Comparison of ENCODE assay signal across 8 cellular contexts in genomic region chr1:161164901-161165620, GRCh38. TPM values are rescaled to one million over a fixed set of nuclear protein-coding genes. Genes with fewer than 3 reads are reported as not detected.
DNase-seq lines count a peak whose midpoint lies in the region; ATAC-seq, FAIRE-seq and TF ChIP-seq lines count a peak whose summit lies in the region.

No MANE protein-coding gene starts in this region.

- no peak for TF ChIP-seq CTCF in HL-60 (IDR thresholded peaks at IDR 0.05; ENCODE audit: insufficient read depth, low read length)
- no peak for TF ChIP-seq CTCF in hepatocyte (IDR thresholded peaks at IDR 0.05; ENCODE audit: poor library complexity)

- H4K20me1 ChIP-seq in hepatocyte (ENCODE audit: insufficient read depth, poor library complexity, severe bottlenecking) = no peaks in the 10 kb centered on the region

- peaks cover 23% of the 10 kb centered on the region for H3K4me1 Mint-ChIP-seq in activated T-helper 17 cell treated with anti-CD3 and anti-CD28 coated beads, Interleukin-2, amount 50 U/mL, for 72 hours
- peaks cover 71% of the 10 kb centered on the region for H3K4me1 Mint-ChIP-seq in stimulated activated effector memory CD8-positive, alpha-beta T cell treated with anti-CD3 and anti-CD28 coated beads, Interleukin-12 subunit alpha, Interleukin-12 subunit beta, amount 100 ng/mL, for 72 hours

- H3K4me3 Mint-ChIP-seq in activated T-helper 17 cell treated with anti-CD3 and anti-CD28 coated beads, Interleukin-2, amount 50 U/mL, for 72 hours = peak overlapping the region; percentile 92
- peak overlapping the region; percentile 95 for H3K4me3 Mint-ChIP-seq in stimulated activated effector memory CD8-positive, alpha-beta T cell treated with anti-CD3 and anti-CD28 coated beads, Interleukin-12 subunit alpha, Interleukin-12 subunit beta, amount 100 ng/mL, for 72 hours

- H3K4me2 ChIP-seq in hepatocyte = peak overlapping the region; percentile 74

- peaks cover 84% of the 10 kb centered on the region for H3K36me3 Mint-ChIP-seq in activated T-helper 17 cell treated with anti-CD3 and anti-CD28 coated beads, Interleukin-2, amount 50 U/mL, for 72 hours (ENCODE audit: low read depth)
- peaks cover 68% of the 10 kb centered on the region for H3K36me3 Mint-ChIP-seq in stimulated activated effector memory CD8-positive, alpha-beta T cell treated with anti-CD3 and anti-CD28 coated beads, Interleukin-12 subunit alpha, Interleukin-12 subunit beta, amount 100 ng/mL, for 72 hours

- no peaks in the 10 kb centered on the region for H3K36me3 ChIP-seq in hepatocyte (replicated peaks; ENCODE audit: insufficient read depth, low read depth)

- no peak overlapping the region for H2AFZ ChIP-seq in hepatocyte

- H3K27ac ChIP-seq in HL-60 (replicated peaks) (peak overlapping the region; percentile 88), hepatocyte (peak overlapping the region; percentile 85)

- H3K4me3 ChIP-seq in HL-60 (replicated peaks; ENCODE audit: insufficient read depth, low read length) (peak overlapping the region; percentile 77; the same call in 1 of the 2 replicates), hepatocyte (peak overlapping the region; percentile 23)

- H3K27ac Mint-ChIP-seq in activated T-helper 17 cell treated with anti-CD3 and anti-CD28 coated beads, Interleukin-2, amount 50 U/mL, for 72 hours = peak overlapping the region; percentile 97
- H3K27ac Mint-ChIP-seq in stimulated activated effector memory CD8-positive, alpha-beta T cell treated with anti-CD3 and anti-CD28 coated beads, Interleukin-12 subunit alpha, Interleukin-12 subunit beta, amount 100 ng/mL, for 72 hours = peak overlapping the region; percentile 97

- H3K9me3 ChIP-seq in hepatocyte (ENCODE audit: low read depth) = no peaks in the 10 kb centered on the region

- peaks cover 15% of the 10 kb centered on the region for H3K79me2 ChIP-seq in hepatocyte

- H3K4me1 ChIP-seq in hepatocyte (ENCODE audit: insufficient read depth) = peaks cover 11% of the 10 kb centered on the region

- DNase-seq in HL-60 (ENCODE audit: low read depth in 1 of 2, low spot score in 1 of 2) (no peak), hepatocyte (ENCODE audit: low spot score) (no peak), frontal cortex (ENCODE audit: low spot score in 2 of 2) (no peak), 8988T (no peak)
- no peak for DNase-seq in stimulated activated effector memory CD8-positive, alpha-beta T cell treated with anti-CD3 and anti-CD28 coated beads, Interleukin-12 subunit alpha, Interleukin-12 subunit beta, amount 100 ng/mL, for 72 hours (ENCODE audit: low spot score in 2 of 2)

- H3K9me3 Mint-ChIP-seq in activated T-helper 17 cell treated with anti-CD3 and anti-CD28 coated beads, Interleukin-2, amount 50 U/mL, for 72 hours = no peaks in the 10 kb centered on the region
- no peaks in the 10 kb centered on the region for H3K9me3 Mint-ChIP-seq in stimulated activated effector memory CD8-positive, alpha-beta T cell treated with anti-CD3 and anti-CD28 coated beads, Interleukin-12 subunit alpha, Interleukin-12 subunit beta, amount 100 ng/mL, for 72 hours

- H3K9me2 ChIP-seq in hepatocyte (replicated peaks; ENCODE audit: insufficient read depth) = no peaks in the 10 kb centered on the region

- no peak for ATAC-seq in activated T-helper 17 cell treated with anti-CD3 and anti-CD28 coated beads, Interleukin-2, amount 50 U/mL, for 72 hours (replicated peaks)
- no peak for ATAC-seq in stimulated activated effector memory CD8-positive, alpha-beta T cell treated with anti-CD3 and anti-CD28 coated beads, Interleukin-12 subunit alpha, Interleukin-12 subunit beta, amount 100 ng/mL, for 72 hours
- ATAC-seq in GM19463 (IDR thresholded peaks at IDR 0.05; ENCODE audit: unreplicated experiment) = no peak
- no peak for ATAC-seq in GM19324 (IDR thresholded peaks at IDR 0.05; ENCODE audit: low FRiP score, unreplicated experiment)

- FAIRE-seq in frontal cortex (lab: Jason Lieb, UNC) = no peak

- WGBS in hepatocyte (ENCODE audit: low lambda C conversion rate, missing lambda C conversion rate) = 72% methylated on average over 14 of the region's 14 CpGs

- no peaks in the 10 kb centered on the region for H3K27me3 Mint-ChIP-seq in activated T-helper 17 cell treated with anti-CD3 and anti-CD28 coated beads, Interleukin-2, amount 50 U/mL, for 72 hours

- no peaks in the 10 kb centered on the region for H3K27me3 ChIP-seq in HL-60 (ENCODE audit: insufficient read depth, poor library complexity, severe bottlenecking)
- no peaks in the 10 kb centered on the region for H3K27me3 ChIP-seq in hepatocyte

RNA-seq across cellular contexts. Expression of gene PPOX, which starts 1.2 kb away (rescaled TPM):
- 10 to 100 TPM; 27.3 to 44.9 TPM for total RNA-seq in activated T-helper 17 cell treated with anti-CD3 and anti-CD28 coated beads, Interleukin-2, amount 50 U/mL, for 72 hours
- total RNA-seq in hepatocyte (11.2 and 18.3 TPM in 2 replicates), frontal cortex (26.5 TPM)
- 30.7 and 31.6 TPM in 2 replicates for polyA plus RNA-seq in hepatocyte

RNA-seq across cellular contexts. Expression of gene USP21, which starts 5.8 kb away (rescaled TPM):
- total RNA-seq in activated T-helper 17 cell treated with anti-CD3 and anti-CD28 coated beads, Interleukin-2, amount 50 U/mL, for 72 hours = 10 to 100 TPM; 28.6 to 30.1 TPM
- total RNA-seq in hepatocyte (5.5 and 7.7 TPM in 2 replicates), frontal cortex (8.2 TPM)
- polyA plus RNA-seq in hepatocyte = 24.4 and 44.7 TPM in 2 replicates

RNA-seq across cellular contexts. Expression of gene UFC1, which starts 11.3 kb away (rescaled TPM):
- total RNA-seq in activated T-helper 17 cell treated with anti-CD3 and anti-CD28 coated beads, Interleukin-2, amount 50 U/mL, for 72 hours = 100 to 1,000 TPM; 184 to 209 TPM
- 105 and 136 TPM in 2 replicates for total RNA-seq in hepatocyte
- polyA plus RNA-seq in hepatocyte = 119 and 128 TPM in 2 replicates
- total RNA-seq in frontal cortex = 138 TPM

RNA-seq across cellular contexts. Expression of gene B4GALT3, which starts 12.2 kb away (rescaled TPM):
- total RNA-seq in activated T-helper 17 cell treated with anti-CD3 and anti-CD28 coated beads, Interleukin-2, amount 50 U/mL, for 72 hours = 10 to 100 TPM; 55.7 to 60.9 TPM
- 32.2 and 36.0 TPM in 2 replicates for total RNA-seq in hepatocyte
- polyA plus RNA-seq in hepatocyte = 48.1 and 56.9 TPM in 2 replicates
- 16.3 TPM for total RNA-seq in frontal cortex

RNA-seq across cellular contexts. Expression of gene DEDD, which starts 32.6 kb away (rescaled TPM):
- total RNA-seq in activated T-helper 17 cell treated with anti-CD3 and anti-CD28 coated beads, Interleukin-2, amount 50 U/mL, for 72 hours = 10 to 100 TPM; 39.9 to 41.3 TPM
- 19.0 and 21.8 TPM in 2 replicates for total RNA-seq in hepatocyte
- polyA plus RNA-seq in hepatocyte = 24.3 and 27.1 TPM in 2 replicates
- total RNA-seq in frontal cortex = 21.6 TPM
